In genomic region chr20:12433724-12434123, GRCh38 we compare ENCODE assay signal across 9 cellular contexts.
"Had no signal": no experiment of that assay in that cellular context is flagged by ENCODE, and none has a peak within 500 bp of the region (broad histone marks: within the 10 kb centered on the region; RNA-seq: fewer than 3 reads in every experiment).

No MANE protein-coding gene starts in this region.

- H3K4me3 ChIP-seq: GM23248, GM23338, HAP-1 had no signal

- H3K9me3 Mint-ChIP-seq: GM23338, H9 had no signal

- H3K27ac ChIP-seq: GM23248 had no signal

- H2AFZ ChIP-seq: GM23248, GM23338 had no signal

- H3K27ac Mint-ChIP-seq: GM23338, H9, HFFc6 had no signal

- DNase-seq: GM23248, GOT3, H7, H9, HCEC 1CT, HFFc6 had no signal

- H3K4me2 ChIP-seq: GM23338 had no signal

- ATAC-seq: GM23338, HCT116 had no signal

- H3K36me3 ChIP-seq: HAP-1 had no signal

- H3K9ac ChIP-seq: GM23248 had no signal

- H3K4me3 Mint-ChIP-seq: GM23338, H9, HFFc6 had no signal

- H3K4me1 ChIP-seq: HAP-1 had no signal

- H3K9me3 ChIP-seq: HAP-1 had no signal
